Comparison of ENCODE assay signal across 1 cellular context in the genomic region with DNA sequence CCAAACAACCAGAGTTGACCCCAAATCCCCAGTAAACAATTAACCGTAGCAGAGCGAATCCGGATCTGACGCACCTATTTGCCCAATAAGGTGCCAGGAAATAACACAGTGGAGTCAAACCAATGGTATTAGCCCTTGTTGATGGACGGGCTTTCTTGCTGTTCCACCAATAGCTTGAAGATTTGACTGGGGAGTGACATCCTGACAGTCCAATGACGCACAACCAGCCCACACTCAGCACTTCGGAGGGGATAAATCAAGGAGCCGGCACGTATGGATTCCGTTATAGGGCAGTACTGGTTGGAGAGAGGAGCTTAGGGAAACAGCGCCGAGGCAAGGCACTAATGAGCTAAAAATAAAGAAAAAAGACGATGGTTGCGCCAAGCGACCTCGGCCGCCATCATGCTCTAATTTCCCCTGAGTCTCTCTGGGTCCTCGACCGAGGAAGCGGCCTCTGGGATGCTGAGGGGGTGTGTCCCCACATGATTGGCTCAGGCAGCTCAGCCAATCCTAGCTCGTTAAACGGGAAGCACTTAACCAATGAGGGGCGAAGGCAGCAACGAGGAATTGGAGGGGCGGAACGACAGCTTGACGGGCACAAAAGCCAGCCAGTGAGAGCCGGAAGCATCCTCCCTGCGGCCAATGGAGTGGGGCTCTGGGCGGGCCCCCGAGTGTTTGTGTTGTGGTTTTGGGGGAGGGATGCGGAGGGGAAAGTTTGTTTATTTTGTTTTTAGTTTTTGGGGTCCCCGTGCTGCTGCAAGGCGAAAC.
A peak's percentile ranks its signal among the peaks of the same experiment; 100 is the strongest.
TF ChIP-seq lines count a peak whose summit lies in the region.

No MANE protein-coding gene starts in this region.

TF ChIP-seq in GM12878, 131 proteins besides CTCF, POLR2A, EP300 and RAD21 (continued from another document):
- TF ChIP-seq, protein P1, sequence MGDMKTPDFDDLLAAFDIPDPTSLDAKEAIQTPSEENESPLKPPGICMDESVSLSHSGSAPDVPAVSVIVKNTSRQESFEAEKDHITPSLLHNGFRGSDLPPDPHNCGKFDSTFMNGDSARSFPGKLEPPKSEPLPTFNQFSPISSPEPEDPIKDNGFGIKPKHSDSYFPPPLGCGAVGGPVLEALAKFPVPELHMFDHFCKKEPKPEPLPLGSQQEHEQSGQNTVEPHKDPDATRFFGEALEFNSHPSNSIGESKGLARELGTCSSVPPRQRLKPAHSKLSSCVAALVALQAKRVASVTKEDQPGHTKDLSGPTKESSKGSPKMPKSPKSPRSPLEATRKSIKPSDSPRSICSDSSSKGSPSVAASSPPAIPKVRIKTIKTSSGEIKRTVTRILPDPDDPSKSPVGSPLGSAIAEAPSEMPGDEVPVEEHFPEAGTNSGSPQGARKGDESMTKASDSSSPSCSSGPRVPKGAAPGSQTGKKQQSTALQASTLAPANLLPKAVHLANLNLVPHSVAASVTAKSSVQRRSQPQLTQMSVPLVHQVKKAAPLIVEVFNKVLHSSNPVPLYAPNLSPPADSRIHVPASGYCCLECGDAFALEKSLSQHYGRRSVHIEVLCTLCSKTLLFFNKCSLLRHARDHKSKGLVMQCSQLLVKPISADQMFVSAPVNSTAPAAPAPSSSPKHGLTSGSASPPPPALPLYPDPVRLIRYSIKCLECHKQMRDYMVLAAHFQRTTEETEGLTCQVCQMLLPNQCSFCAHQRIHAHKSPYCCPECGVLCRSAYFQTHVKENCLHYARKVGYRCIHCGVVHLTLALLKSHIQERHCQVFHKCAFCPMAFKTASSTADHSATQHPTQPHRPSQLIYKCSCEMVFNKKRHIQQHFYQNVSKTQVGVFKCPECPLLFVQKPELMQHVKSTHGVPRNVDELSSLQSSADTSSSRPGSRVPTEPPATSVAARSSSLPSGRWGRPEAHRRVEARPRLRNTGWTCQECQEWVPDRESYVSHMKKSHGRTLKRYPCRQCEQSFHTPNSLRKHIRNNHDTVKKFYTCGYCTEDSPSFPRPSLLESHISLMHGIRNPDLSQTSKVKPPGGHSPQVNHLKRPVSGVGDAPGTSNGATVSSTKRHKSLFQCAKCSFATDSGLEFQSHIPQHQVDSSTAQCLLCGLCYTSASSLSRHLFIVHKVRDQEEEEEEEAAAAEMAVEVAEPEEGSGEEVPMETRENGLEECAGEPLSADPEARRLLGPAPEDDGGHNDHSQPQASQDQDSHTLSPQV (IDR thresholded peaks at IDR 0.05): no peak
- peak in 1 of 2 experiments; percentile 19; a peak in 1 of 4 replicates for TF ChIP-seq BHLHE40 (IDR thresholded peaks at IDR 0.05; ENCODE audit: borderline replicate concordance in 1 of 2, low read depth in 2 of 2, low read length in 1 of 2)
- TF ChIP-seq SUZ12 (IDR thresholded peaks at IDR 0.05; ENCODE audit: unreplicated experiment): no peak
- TF ChIP-seq STAT3 (IDR thresholded peaks at IDR 0.05; ENCODE audit: low read depth, low read length): no peak
- TF ChIP-seq, protein P2, sequence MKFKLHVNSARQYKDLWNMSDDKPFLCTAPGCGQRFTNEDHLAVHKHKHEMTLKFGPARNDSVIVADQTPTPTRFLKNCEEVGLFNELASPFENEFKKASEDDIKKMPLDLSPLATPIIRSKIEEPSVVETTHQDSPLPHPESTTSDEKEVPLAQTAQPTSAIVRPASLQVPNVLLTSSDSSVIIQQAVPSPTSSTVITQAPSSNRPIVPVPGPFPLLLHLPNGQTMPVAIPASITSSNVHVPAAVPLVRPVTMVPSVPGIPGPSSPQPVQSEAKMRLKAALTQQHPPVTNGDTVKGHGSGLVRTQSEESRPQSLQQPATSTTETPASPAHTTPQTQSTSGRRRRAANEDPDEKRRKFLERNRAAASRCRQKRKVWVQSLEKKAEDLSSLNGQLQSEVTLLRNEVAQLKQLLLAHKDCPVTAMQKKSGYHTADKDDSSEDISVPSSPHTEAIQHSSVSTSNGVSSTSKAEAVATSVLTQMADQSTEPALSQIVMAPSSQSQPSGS (IDR thresholded peaks at IDR 0.05; ENCODE audit: low read length): no peak
- TF ChIP-seq, protein P3, sequence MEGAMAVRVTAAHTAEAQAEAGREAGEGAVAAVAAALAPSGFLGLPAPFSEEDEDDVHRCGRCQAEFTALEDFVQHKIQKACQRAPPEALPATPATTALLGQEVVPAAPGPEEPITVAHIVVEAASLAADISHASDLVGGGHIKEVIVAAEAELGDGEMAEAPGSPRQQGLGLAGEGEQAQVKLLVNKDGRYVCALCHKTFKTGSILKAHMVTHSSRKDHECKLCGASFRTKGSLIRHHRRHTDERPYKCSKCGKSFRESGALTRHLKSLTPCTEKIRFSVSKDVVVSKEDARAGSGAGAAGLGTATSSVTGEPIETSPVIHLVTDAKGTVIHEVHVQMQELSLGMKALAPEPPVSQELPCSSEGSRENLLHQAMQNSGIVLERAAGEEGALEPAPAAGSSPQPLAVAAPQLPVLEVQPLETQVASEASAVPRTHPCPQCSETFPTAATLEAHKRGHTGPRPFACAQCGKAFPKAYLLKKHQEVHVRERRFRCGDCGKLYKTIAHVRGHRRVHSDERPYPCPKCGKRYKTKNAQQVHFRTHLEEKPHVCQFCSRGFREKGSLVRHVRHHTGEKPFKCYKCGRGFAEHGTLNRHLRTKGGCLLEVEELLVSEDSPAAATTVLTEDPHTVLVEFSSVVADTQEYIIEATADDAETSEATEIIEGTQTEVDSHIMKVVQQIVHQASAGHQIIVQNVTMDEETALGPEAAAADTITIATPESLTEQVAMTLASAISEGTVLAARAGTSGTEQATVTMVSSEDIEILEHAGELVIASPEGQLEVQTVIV (IDR thresholded peaks at IDR 0.05; ENCODE audit: borderline replicate concordance, partially characterized antibody): peak; percentile 72
- peak; percentile 54 for TF ChIP-seq ATF7 (IDR thresholded peaks at IDR 0.05; ENCODE audit: low read depth)
- peak; percentile 72 for TF ChIP-seq GABPA (IDR thresholded peaks at IDR 0.05; ENCODE audit: low read depth)
- TF ChIP-seq CHD4 (IDR thresholded peaks at IDR 0.05): no peak
- peak; percentile 98 for TF ChIP-seq POLR2AphosphoS5 (IDR thresholded peaks at IDR 0.05; ENCODE audit: low read length)
- no peak for TF ChIP-seq IKZF2 (IDR thresholded peaks at IDR 0.05)
- no peak for TF ChIP-seq NFXL1 (IDR thresholded peaks at IDR 0.05; ENCODE audit: borderline replicate concordance)
- no peak for TF ChIP-seq ZNF274 (IDR thresholded peaks at IDR 0.05; ENCODE audit: insufficient read depth, insufficient read length)
- no peak for TF ChIP-seq MYC (IDR thresholded peaks at IDR 0.05; ENCODE audit: insufficient read depth, insufficient read length, insufficient replicate concordance, low read length, severe bottlenecking)
- TF ChIP-seq SMARCA5 (IDR thresholded peaks at IDR 0.05): no peak
- TF ChIP-seq SREBF1 (IDR thresholded peaks at IDR 0.05; ENCODE audit: low read length): no peak
- no peak for TF ChIP-seq MTA3 (IDR thresholded peaks at IDR 0.05; ENCODE audit: borderline replicate concordance, low read length)
- TF ChIP-seq MYB (IDR thresholded peaks at IDR 0.05; ENCODE audit: borderline replicate concordance, low read depth, low read length): 0 out of 2 replicates have a peak, but pooled peaks have one; percentile 23
TF ChIP-seq in GM12878: peak in this region for 54.
